In genomic region chr1:224169876-224170275, GRCh38 we compare ENCODE assay signal across 19 cellular contexts. TPM values are rescaled to one million over a fixed set of nuclear protein-coding genes. Genes with fewer than 3 reads are reported as not detected.
A peak's percentile ranks its signal among the peaks of the same experiment; 100 is the strongest.
DNase-seq lines count a peak whose midpoint lies in the region; ATAC-seq and TF ChIP-seq lines count a peak whose summit lies in the region.
"Had no signal": no experiment of that assay in that cellular context is flagged by ENCODE, and none has a peak within 500 bp of the region (broad histone marks: within the 10 kb centered on the region; RNA-seq: fewer than 3 reads in every experiment).

No MANE protein-coding gene starts in this region.

- POLR2A ChIA-PET in activated naive CD8-positive, alpha-beta T cell treated with anti-CD3 and anti-CD28 coated beads, Interleukin-2, amount 10 ng/mL, durations not matched to agents 7 days and 5 days (lab: Charles Lee) = interaction anchor here (0.9 to 4.1 kb wide), 5 partner anchors 10 to 160 kb away, joined by 3 to 58 read pairs (median 3); partner anchors contain the start of genes DEGS1 and NVL

- H3K27ac ChIP-seq in upper lobe of left lung = peak overlapping the region; percentile 15 to 61 (median 42)
- no peak overlapping the region for H3K27ac ChIP-seq in effector memory CD4-positive, alpha-beta T cell (ENCODE audit: insufficient read depth, low read length, poor library complexity, severe bottlenecking)
- H3K27ac ChIP-seq: RWPE1 had no signal

- DNase-seq in activated naive CD8-positive, alpha-beta T cell treated with anti-CD3 and anti-CD28 coated beads, Interleukin-2, amount 10 ng/mL, durations not matched to agents 7 days and 5 days = no peak
- DNase-seq in activated naive CD8-positive, alpha-beta T cell treated with anti-CD3 and anti-CD28 coated beads for 36 hours = no peak
- DNase-seq in MV-4-11 (lab: John Stamatoyannopoulos, UW) = peak; percentile 7
- DNase-seq in effector memory CD8-positive, alpha-beta T cell = no peak
- DNase-seq in upper lobe of left lung = no peak
- no peak for DNase-seq in C1 segment of cervical spinal cord (lab: John Stamatoyannopoulos, UW)
- DNase-seq in SKM-1 (lab: John Stamatoyannopoulos, UW; ENCODE audit: unreplicated experiment) = no peak
- no peak for DNase-seq in effector memory CD4-positive, alpha-beta T cell
- DNase-seq: activated CD4-positive, alpha-beta T cell treated with anti-CD3 and anti-CD28 coated beads for 4 hours; activated effector memory CD4-positive, alpha-beta T cell treated with Interleukin-2 at 50 U/mL for 16 hours; effector CD4-positive, alpha-beta T cell; immature natural killer cell; NCI-H2081; NCI-H748 treated with DMSO at 0.1 percent for 48 hours; right cardiac atrium; stimulated activated CD4-positive, alpha-beta T cell treated with anti-CD3 and anti-CD28 coated beads, Interleukin-2, amount 100 ng/mL, for 24 hours; tibial artery had no signal

- H3K4me3 Mint-ChIP-seq in activated naive CD8-positive, alpha-beta T cell treated with anti-CD3 and anti-CD28 coated beads, Interleukin-2, amount 10 ng/mL, durations not matched to agents 7 days and 5 days = peak overlapping the region; percentile 48
- no peak overlapping the region for H3K4me3 Mint-ChIP-seq in activated naive CD8-positive, alpha-beta T cell treated with anti-CD3 and anti-CD28 coated beads for 36 hours
- H3K4me3 Mint-ChIP-seq in effector memory CD8-positive, alpha-beta T cell = peak overlapping the region in 1 of 2 donors; percentile 14

- H3K27me3 ChIP-seq in upper lobe of left lung = no peaks in the 10 kb centered on the region
- H3K27me3 ChIP-seq in effector memory CD4-positive, alpha-beta T cell (replicated peaks; ENCODE audit: control insufficient read depth, insufficient read depth, low read length, poor library complexity, severe bottlenecking) = no peaks in the 10 kb centered on the region
- H3K27me3 ChIP-seq: breast epithelium, tibial artery had no signal

- TF ChIP-seq CTCF in upper lobe of left lung (IDR thresholded peaks at IDR 0.05) = no peak

- no peak for TF ChIP-seq EP300 in upper lobe of left lung (IDR thresholded peaks at IDR 0.05)

- peaks cover 37% of the 10 kb centered on the region for H3K4me1 Mint-ChIP-seq in activated naive CD8-positive, alpha-beta T cell treated with anti-CD3 and anti-CD28 coated beads, Interleukin-2, amount 10 ng/mL, durations not matched to agents 7 days and 5 days
- H3K4me1 Mint-ChIP-seq in activated naive CD8-positive, alpha-beta T cell treated with anti-CD3 and anti-CD28 coated beads for 36 hours = peaks cover 26% of the 10 kb centered on the region
- peaks cover 16 to 20% of the 10 kb centered on the region in 2 donors for H3K4me1 Mint-ChIP-seq in effector memory CD8-positive, alpha-beta T cell (ENCODE audit: low read depth in 2 of 2)

- H3K36me3 Mint-ChIP-seq in activated naive CD8-positive, alpha-beta T cell treated with anti-CD3 and anti-CD28 coated beads, Interleukin-2, amount 10 ng/mL, durations not matched to agents 7 days and 5 days = peaks cover 12% of the 10 kb centered on the region
- H3K36me3 Mint-ChIP-seq in activated naive CD8-positive, alpha-beta T cell treated with anti-CD3 and anti-CD28 coated beads for 36 hours = peaks cover 6% of the 10 kb centered on the region
- peaks cover 5% of the 10 kb centered on the region for H3K36me3 Mint-ChIP-seq in effector memory CD8-positive, alpha-beta T cell (ENCODE audit: insufficient read depth)

- H3K27ac Mint-ChIP-seq in activated naive CD8-positive, alpha-beta T cell treated with anti-CD3 and anti-CD28 coated beads, Interleukin-2, amount 10 ng/mL, durations not matched to agents 7 days and 5 days = peak overlapping the region; percentile 77
- H3K27ac Mint-ChIP-seq in activated naive CD8-positive, alpha-beta T cell treated with anti-CD3 and anti-CD28 coated beads for 36 hours = no peak overlapping the region
- peak overlapping the region; percentile 39 to 41 for H3K27ac Mint-ChIP-seq in effector memory CD8-positive, alpha-beta T cell
- H3K27ac Mint-ChIP-seq: immature natural killer cell had no signal

- no peaks in the 10 kb centered on the region for H3K9me3 ChIP-seq in upper lobe of left lung
- no peaks in the 10 kb centered on the region for H3K9me3 ChIP-seq in effector memory CD4-positive, alpha-beta T cell (ENCODE audit: control insufficient read depth, low read length)
- H3K9me3 ChIP-seq: breast epithelium, tibial artery had no signal

- no peak for ATAC-seq in activated naive CD8-positive, alpha-beta T cell treated with anti-CD3 and anti-CD28 coated beads, Interleukin-2, amount 10 ng/mL, durations not matched to agents 7 days and 5 days (ENCODE audit: low read depth)
- no peak for ATAC-seq in effector memory CD8-positive, alpha-beta T cell (replicated peaks)
- no peak for ATAC-seq in upper lobe of left lung (ENCODE audit: low FRiP score in 2 of 2)

- H3K36me3 ChIP-seq in upper lobe of left lung = no peaks in the 10 kb centered on the region
- H3K36me3 ChIP-seq in effector memory CD4-positive, alpha-beta T cell (ENCODE audit: control insufficient read depth, insufficient read depth, low read length) = no peaks in the 10 kb centered on the region
- H3K36me3 ChIP-seq: breast epithelium, tibial artery had no signal

- H3K27me3 Mint-ChIP-seq in activated naive CD8-positive, alpha-beta T cell treated with anti-CD3 and anti-CD28 coated beads, Interleukin-2, amount 10 ng/mL, durations not matched to agents 7 days and 5 days = peaks cover 10% of the 10 kb centered on the region
- no peaks in the 10 kb centered on the region for H3K27me3 Mint-ChIP-seq in activated naive CD8-positive, alpha-beta T cell treated with anti-CD3 and anti-CD28 coated beads for 36 hours
- no peaks in the 10 kb centered on the region for H3K27me3 Mint-ChIP-seq in effector memory CD8-positive, alpha-beta T cell

- peaks cover 4 to 23% (median 10%) of the 10 kb centered on the region in 4 donors for H3K4me1 ChIP-seq in upper lobe of left lung
- H3K4me1 ChIP-seq in effector memory CD4-positive, alpha-beta T cell (ENCODE audit: control insufficient read depth, insufficient read depth, low read length, poor library complexity, severe bottlenecking) = peaks cover 21% of the 10 kb centered on the region
- H3K4me1 ChIP-seq: breast epithelium had no signal

- TF ChIP-seq POLR2A in upper lobe of left lung (IDR thresholded peaks at IDR 0.05) = no peak

- WGBS in upper lobe of left lung, 2 donors = 76% methylated on average over 1 of the region's 1 CpG

- H3K4me3 ChIP-seq in upper lobe of left lung = no peak overlapping the region
- H3K4me3 ChIP-seq in effector memory CD4-positive, alpha-beta T cell (ENCODE audit: insufficient read depth, low read depth, low read length, poor library complexity, severe bottlenecking) = no peak overlapping the region
- H3K4me3 ChIP-seq: breast epithelium, tibial artery had no signal

- H3K9me3 Mint-ChIP-seq in activated naive CD8-positive, alpha-beta T cell treated with anti-CD3 and anti-CD28 coated beads, Interleukin-2, amount 10 ng/mL, durations not matched to agents 7 days and 5 days = peaks cover 6% of the 10 kb centered on the region
- H3K9me3 Mint-ChIP-seq in activated naive CD8-positive, alpha-beta T cell treated with anti-CD3 and anti-CD28 coated beads for 36 hours = peaks cover 12% of the 10 kb centered on the region
- H3K9me3 Mint-ChIP-seq in effector memory CD8-positive, alpha-beta T cell = no peaks in the 10 kb centered on the region
- H3K9me3 Mint-ChIP-seq: immature natural killer cell had no signal

RNA-seq across cellular contexts. Expression of gene DEGS1, which starts 13.2 kb away (rescaled TPM):
- total RNA-seq in activated naive CD8-positive, alpha-beta T cell treated with anti-CD3 and anti-CD28 coated beads, Interleukin-2, amount 10 ng/mL, durations not matched to agents 7 days and 5 days = 10 to 100 TPM; 63.8 to 65.8 TPM
- total RNA-seq in activated naive CD8-positive, alpha-beta T cell treated with anti-CD3 and anti-CD28 coated beads for 36 hours = 10 to 100 TPM; 40.9 to 41.3 TPM
- 10 to 100 TPM; 24.3 to 79.2 (median 67.4) TPM for total RNA-seq in upper lobe of left lung

RNA-seq across cellular contexts. Expression of gene FBXO28, which starts 56.0 kb away (rescaled TPM):
- total RNA-seq in activated naive CD8-positive, alpha-beta T cell treated with anti-CD3 and anti-CD28 coated beads, Interleukin-2, amount 10 ng/mL, durations not matched to agents 7 days and 5 days = 10 to 100 TPM; 31.0 to 32.3 TPM
- 10 to 100 TPM; 28.6 to 29.7 TPM for total RNA-seq in activated naive CD8-positive, alpha-beta T cell treated with anti-CD3 and anti-CD28 coated beads for 36 hours
- total RNA-seq in upper lobe of left lung = 10 to 100 TPM in 5 of 6 donors, 1 to 10 TPM in 1; 9.1 to 34.8 (median 27.2) TPM
